Comparison of ENCODE assay signal across 20 cellular contexts in the genomic region with DNA sequence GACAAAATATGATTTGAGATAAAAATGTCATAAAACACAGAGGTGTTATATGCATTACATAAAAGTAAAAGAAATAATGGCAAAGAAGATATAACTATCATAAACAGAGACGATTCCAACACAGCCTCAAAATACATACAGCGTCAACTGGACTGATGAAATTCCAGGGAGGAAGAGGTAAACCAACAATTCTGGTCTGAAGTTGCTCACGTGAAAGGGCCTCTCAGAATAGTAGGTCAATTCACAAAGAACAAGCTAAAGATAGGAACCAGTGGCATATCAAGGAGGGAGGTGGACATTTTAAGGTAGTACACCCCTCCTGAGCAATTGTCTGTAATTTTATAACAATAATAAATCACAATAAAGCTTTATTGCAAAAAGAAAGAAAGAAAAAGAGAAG. TPM values are rescaled to one million over a fixed set of nuclear protein-coding genes. Genes with fewer than 3 reads are reported as not detected.
DNase-seq lines count a peak whose midpoint lies in the region; ATAC-seq, FAIRE-seq and TF ChIP-seq lines count a peak whose summit lies in the region.
"Had no signal": no experiment of that assay in that cellular context is flagged by ENCODE, and none has a peak within 500 bp of the region (broad histone marks: within the 10 kb centered on the region; RNA-seq: fewer than 3 reads in every experiment).

No MANE protein-coding gene starts in this region.

- TF ChIP-seq CTCF in H9 (conservative IDR thresholded peaks at IDR 0.05): no peak
- TF ChIP-seq CTCF in Loucy (conservative IDR thresholded peaks at IDR 0.05; ENCODE audit: low read length): no peak
- TF ChIP-seq CTCF in H1 (IDR thresholded peaks at IDR 0.05; ENCODE audit: control extremely low read depth in 1 of 3, insufficient read depth in 1 of 3, low read depth in 1 of 3, low read length in 3 of 3): no peak
- TF ChIP-seq CTCF in neutrophil (IDR thresholded peaks at IDR 0.05): no peak

- H3T11ph ChIP-seq in H9 (ENCODE audit: low read length): no peak overlapping the region

- H3K4me2 ChIP-seq in H9 (ENCODE audit: insufficient read depth, insufficient read length, low read length) (no peak overlapping the region), Loucy (ENCODE audit: low read depth, low read length, poor library complexity, severe bottlenecking) (no peak overlapping the region), H1 (ENCODE audit: insufficient read depth in 1 of 2, low read depth in 2 of 2, low read length in 2 of 2) (peak overlapping the region in 1 of 2 experiments; percentile 27; a peak in 2 of 4 replicates)
- H3K4me2 ChIP-seq: A549 had no signal

- no peaks in the 10 kb centered on the region for H3K36me3 ChIP-seq in Loucy (ENCODE audit: insufficient read depth, low read length)
- no peaks in the 10 kb centered on the region for H3K36me3 ChIP-seq in H1 (ENCODE audit: control insufficient read depth in 2 of 4, insufficient read depth in 4 of 4, low read length in 3 of 4)
- H3K36me3 ChIP-seq in neutrophil: peaks cover 41% of the 10 kb centered on the region
- H3K36me3 ChIP-seq: BE2C had no signal

- H3K18ac ChIP-seq in H9 (ENCODE audit: insufficient read length, low read depth, low read length) (no peak overlapping the region), H1 (ENCODE audit: extremely low read depth, low read length) (peak overlapping the region; percentile 48; the same call in 1 of the 2 replicates)

- no peak for FAIRE-seq in H1 (lab: Jason Lieb, UNC)
- FAIRE-seq: A549, GM12878, GM18507, HepG2 had no signal

- H3K4me3 ChIP-seq in Loucy (ENCODE audit: low read length, poor library complexity, severe bottlenecking) (no peak overlapping the region), H1 (ENCODE audit: extremely low read depth in 1 of 4, insufficient read depth in 2 of 4, low read depth in 3 of 4, low read length in 4 of 4) (0 out of 8 replicates have a peak overlapping the region, but pooled peaks of 1 of the 4 experiments have one; percentile 14), neutrophil (ENCODE audit: low read depth in 1 of 2, low read length in 1 of 2) (no peak overlapping the region)
- H3K4me3 ChIP-seq: A549, GM12878 had no signal

- no peaks in the 10 kb centered on the region for H3F3A ChIP-seq in Loucy (ENCODE audit: low read depth)

- TF ChIP-seq POLR2A in H1 (IDR thresholded peaks at IDR 0.05; ENCODE audit: control extremely low read depth in 1 of 2, low read depth in 2 of 2, low read length in 2 of 2): no peak

- no peak overlapping the region for H2BK5ac ChIP-seq in H9 (ENCODE audit: insufficient read length, low read length)
- H2BK5ac ChIP-seq in H1 (ENCODE audit: low read depth, low read length): no peak overlapping the region

- CTCF ChIA-PET in H1 (lab: Charles Lee; ENCODE audit: partially characterized antibody): interaction anchor here (0.6 to 1.8 kb wide), 2 partner anchors 55 to 229 kb away, joined by 3 to 4 read pairs; no protein-coding TSS in a partner anchor
- CTCF ChIA-PET in activated CD4-positive, alpha-beta memory T cell treated with anti-CD3 and anti-CD28 coated beads, Interleukin-2, amount 10 ng/mL, durations not matched to agents 7 days and 5 days (lab: Charles Lee): interaction anchor here (1.2 kb wide), 1 partner anchor 134 kb away, joined by 3 read pairs; no protein-coding TSS in a partner anchor

- TF ChIP-seq EP300 in H1 (IDR thresholded peaks at IDR 0.05; ENCODE audit: borderline replicate concordance in 1 of 2, low read depth in 2 of 2, low read length in 2 of 2): no peak

- no peaks in the 10 kb centered on the region for H3K79me2 ChIP-seq in H9 (ENCODE audit: insufficient read depth, low read length)
- H3K79me2 ChIP-seq in Loucy (ENCODE audit: insufficient read depth, low read length): no peaks in the 10 kb centered on the region
- H3K79me2 ChIP-seq in H1 (ENCODE audit: control insufficient read depth in 1 of 2, insufficient read depth in 2 of 2, low read length in 2 of 2): no peaks in the 10 kb centered on the region

- H2AFZ ChIP-seq in H9 (ENCODE audit: low read length) (no peak overlapping the region), Loucy (ENCODE audit: low read length) (peak overlapping the region; percentile 33; the same call in 1 of the 2 replicates), H1 (ENCODE audit: low read length) (no peak overlapping the region)

- no peaks in the 10 kb centered on the region for H3K36me3 Mint-ChIP-seq in H9 (ENCODE audit: insufficient read depth in 1 of 3, low read depth in 3 of 3)
- no peaks in the 10 kb centered on the region for H3K36me3 Mint-ChIP-seq in activated CD4-positive, alpha-beta memory T cell treated with anti-CD3 and anti-CD28 coated beads, Interleukin-2, amount 10 ng/mL, durations not matched to agents 7 days and 5 days (ENCODE audit: low read depth)
- H3K36me3 Mint-ChIP-seq: CD4-positive, alpha-beta memory T cell had no signal

- H2AK5ac ChIP-seq in H9 (ENCODE audit: insufficient read length, low read length): no peak overlapping the region
- no peak overlapping the region for H2AK5ac ChIP-seq in H1 (ENCODE audit: low read depth, low read length)

- peak overlapping the region in 2 of 3 experiments; percentile 88 to 92; a peak in 4 of 7 replicates for H3K27ac Mint-ChIP-seq in H9
- H3K27ac Mint-ChIP-seq in activated CD4-positive, alpha-beta memory T cell treated with anti-CD3 and anti-CD28 coated beads, Interleukin-2, amount 10 ng/mL, durations not matched to agents 7 days and 5 days: no peak overlapping the region
- H3K27ac Mint-ChIP-seq: CD4-positive, alpha-beta memory T cell had no signal

- H3K4me3 Mint-ChIP-seq in H9: 0 out of 5 replicates have a peak overlapping the region, but pooled peaks of 1 of the 2 experiments have one; percentile 36
- no peak overlapping the region for H3K4me3 Mint-ChIP-seq in activated CD4-positive, alpha-beta memory T cell treated with anti-CD3 and anti-CD28 coated beads, Interleukin-2, amount 10 ng/mL, durations not matched to agents 7 days and 5 days
- H3K4me3 Mint-ChIP-seq: CD4-positive, alpha-beta memory T cell had no signal

- H3K27ac ChIP-seq in H9 (ENCODE audit: insufficient read length, low read depth, low read length): no peak overlapping the region
- no peak overlapping the region for H3K27ac ChIP-seq in H1 (ENCODE audit: low read depth, low read length)
- peak overlapping the region; percentile 19 for H3K27ac ChIP-seq in neutrophil
- H3K27ac ChIP-seq: A549, C4-2B had no signal

- no peaks in the 10 kb centered on the region for H3K9me2 ChIP-seq in Loucy (replicated peaks; ENCODE audit: low read depth, low read length)

- no peaks in the 10 kb centered on the region; the same call in 1 of the 2 replicates for H3K27me3 Mint-ChIP-seq in H9 (ENCODE audit: low read depth)
- H3K27me3 Mint-ChIP-seq in activated CD4-positive, alpha-beta memory T cell treated with anti-CD3 and anti-CD28 coated beads, Interleukin-2, amount 10 ng/mL, durations not matched to agents 7 days and 5 days: peaks cover 25% of the 10 kb centered on the region

- H3K56ac ChIP-seq in H9 (ENCODE audit: insufficient read length, low read depth, low read length) (no peak overlapping the region), H1 (replicated peaks; ENCODE audit: insufficient read length, low read depth, low read length) (no peak overlapping the region)

- H3K79me1 ChIP-seq in H9 (ENCODE audit: insufficient read depth, low read depth, low read length, poor library complexity, severe bottlenecking) (no peaks in the 10 kb centered on the region), H1 (ENCODE audit: low read depth, low read length) (no peaks in the 10 kb centered on the region)

- H4K91ac ChIP-seq in H9 (ENCODE audit: insufficient read length, low read depth, low read length) (no peak overlapping the region), H1 (replicated peaks; ENCODE audit: insufficient read length, low read length) (no peak overlapping the region)

- H2BK120ac ChIP-seq in H9 (ENCODE audit: low read depth, low read length, poor library complexity, severe bottlenecking) (no peak overlapping the region), H1 (replicated peaks; ENCODE audit: low read depth, low read length) (peak overlapping the region; percentile 16)

- H3K9ac ChIP-seq in H9 (ENCODE audit: extremely low read depth, insufficient read length, low read length) (no peak overlapping the region), Loucy (ENCODE audit: low read depth, low read length, poor library complexity, severe bottlenecking) (no peak overlapping the region), H1 (replicated peaks in 1 of 4; ENCODE audit: extremely low read depth in 1 of 4, low read depth in 3 of 4, low read length in 3 of 4) (no peak overlapping the region; a peak in 1 of 7 replicates)

- ATAC-seq in HG02763 (IDR thresholded peaks at IDR 0.05; ENCODE audit: unreplicated experiment): no peak
- ATAC-seq: A549, GM12878, HCT116, HepG2 had no signal

- H3K4me1 ChIP-seq in H9 (ENCODE audit: insufficient read depth, low read length) (peaks cover 7% of the 10 kb centered on the region; the same call in 1 of the 2 replicates), Loucy (ENCODE audit: insufficient read depth, low read length, poor library complexity, severe bottlenecking) (no peaks in the 10 kb centered on the region), H1 (replicated peaks in 1 of 4; ENCODE audit: control insufficient read depth in 3 of 4, insufficient read depth in 4 of 4, low read length in 3 of 4) (0 out of 7 replicates have a peak, but pooled peaks cover 0 to 2% (median 0%) of the 10 kb centered on the region in 4 experiments), neutrophil (ENCODE audit: control insufficient read depth in 1 of 2, insufficient read depth in 1 of 2, low read depth in 1 of 2, low read length in 1 of 2) (peaks cover 0 to 9% of the 10 kb centered on the region in 2 experiments)
- H3K4me1 ChIP-seq: A549, BE2C had no signal

- no peak for TF ChIP-seq RAD21 in H1 (IDR thresholded peaks at IDR 0.05 in 1 of 2, conservative IDR thresholded peaks at IDR 0.05 in 1 of 2; ENCODE audit: low read depth in 2 of 2, low read length in 2 of 2)

- H4K8ac ChIP-seq in H9 (replicated peaks; ENCODE audit: insufficient read length, low read depth, low read length) (no peak overlapping the region), H1 (ENCODE audit: extremely low read depth, insufficient read depth, low read length) (no peak overlapping the region)

- no peaks in the 10 kb centered on the region for H3K23me2 ChIP-seq in H9 (ENCODE audit: insufficient read length, low read depth, low read length, poor library complexity, severe bottlenecking)
- H3K23me2 ChIP-seq in H1 (ENCODE audit: low read depth, low read length): no peaks in the 10 kb centered on the region

- DNase-seq in H9 (no peak), H1 (ENCODE audit: low read depth in 1 of 2, low spot score in 2 of 2) (no peak), SIG-M5 treated with dmso at 0.1 percent for 504 hours (lab: John Stamatoyannopoulos, UW; ENCODE audit: unreplicated experiment) (no peak)
- no peak for DNase-seq in activated CD4-positive, alpha-beta memory T cell treated with anti-CD3 and anti-CD28 coated beads, Interleukin-2, amount 10 ng/mL, durations not matched to agents 7 days and 5 days
- DNase-seq: BE2C; CD4-positive, alpha-beta memory T cell; DMS79 had no signal

- H3K9me3 Mint-ChIP-seq in H9: no peaks in the 10 kb centered on the region
- H3K9me3 Mint-ChIP-seq in activated CD4-positive, alpha-beta memory T cell treated with anti-CD3 and anti-CD28 coated beads, Interleukin-2, amount 10 ng/mL, durations not matched to agents 7 days and 5 days: no peaks in the 10 kb centered on the region
- H3K9me3 Mint-ChIP-seq: CD4-positive, alpha-beta memory T cell had no signal

- no peak overlapping the region for H2BK12ac ChIP-seq in H9 (ENCODE audit: insufficient read length, low read depth, low read length)
- no peak overlapping the region for H2BK12ac ChIP-seq in H1 (ENCODE audit: low read depth, low read length)

- peaks cover 13 to 18% of the 10 kb centered on the region in 2 experiments for H3K4me1 Mint-ChIP-seq in H9
- H3K4me1 Mint-ChIP-seq in activated CD4-positive, alpha-beta memory T cell treated with anti-CD3 and anti-CD28 coated beads, Interleukin-2, amount 10 ng/mL, durations not matched to agents 7 days and 5 days: no peaks in the 10 kb centered on the region
- H3K4me1 Mint-ChIP-seq: CD4-positive, alpha-beta memory T cell had no signal

- H4K20me1 ChIP-seq in H9 (ENCODE audit: control insufficient read depth, insufficient read depth, insufficient read length) (no peaks in the 10 kb centered on the region), Loucy (ENCODE audit: insufficient read depth, low read length, poor library complexity, severe bottlenecking) (no peaks in the 10 kb centered on the region), H1 (replicated peaks in 1 of 2; ENCODE audit: control insufficient read depth in 1 of 2, insufficient read depth in 2 of 2, low read length in 2 of 2) (no peaks in the 10 kb centered on the region)

- no peaks in the 10 kb centered on the region for H3K9me3 ChIP-seq in H9 (ENCODE audit: control insufficient read depth, low read depth, low read length)
- no peaks in the 10 kb centered on the region for H3K9me3 ChIP-seq in Loucy (ENCODE audit: insufficient read depth, low read depth, low read length)
- no peaks in the 10 kb centered on the region for H3K9me3 ChIP-seq in H1 (ENCODE audit: insufficient read depth in 2 of 2, low read depth in 1 of 2, low read length in 1 of 2)
- no peaks in the 10 kb centered on the region for H3K9me3 ChIP-seq in neutrophil
- H3K9me3 ChIP-seq: A549, BE2C had no signal

- H3K4ac ChIP-seq in H9 (ENCODE audit: low read depth, low read length) (no peak overlapping the region), H1 (replicated peaks; ENCODE audit: insufficient read length, low read depth, low read length) (peak overlapping the region; percentile 4)

- H3K27me3 ChIP-seq in H9 (ENCODE audit: insufficient read depth, low read length) (no peaks in the 10 kb centered on the region), Loucy (ENCODE audit: insufficient read depth, low read length, poor library complexity, severe bottlenecking) (no peaks in the 10 kb centered on the region), H1 (replicated peaks in 1 of 4; ENCODE audit: control insufficient read depth in 3 of 4, extremely low read depth in 1 of 4, insufficient read depth in 3 of 4, low read length in 3 of 4) (no peaks in the 10 kb centered on the region), neutrophil (no peaks in the 10 kb centered on the region)
- H3K27me3 ChIP-seq: BE2C had no signal

- no peak overlapping the region for H3K14ac ChIP-seq in H9 (ENCODE audit: insufficient read depth, low read length)
- H3K14ac ChIP-seq in H1 (ENCODE audit: insufficient read length): no peak overlapping the region

- no peak overlapping the region for H4K5ac ChIP-seq in H9 (ENCODE audit: insufficient read length, low read depth, low read length)
- no peak overlapping the region for H4K5ac ChIP-seq in H1 (ENCODE audit: insufficient read length, low read depth, low read length)

- POLR2A ChIA-PET in H1 (lab: Charles Lee; ENCODE audit: partially characterized antibody): interaction anchor here (1.1 kb wide), 1 partner anchor 9 kb away, joined by 3 read pairs; no protein-coding TSS in a partner anchor
- POLR2A ChIA-PET in activated CD4-positive, alpha-beta memory T cell treated with anti-CD3 and anti-CD28 coated beads, Interleukin-2, amount 10 ng/mL, durations not matched to agents 7 days and 5 days (lab: Charles Lee): no interaction called here

- H2BK20ac ChIP-seq in H9 (ENCODE audit: low read depth, low read length, poor library complexity, severe bottlenecking) (no peak overlapping the region), H1 (ENCODE audit: low read length) (no peak overlapping the region)

- H2BK15ac ChIP-seq in H9 (ENCODE audit: low read depth, low read length) (no peak overlapping the region), H1 (ENCODE audit: low read length) (no peak overlapping the region)

- H3K23ac ChIP-seq in H9 (ENCODE audit: insufficient read length, low read depth, low read length) (no peak overlapping the region), H1 (ENCODE audit: insufficient read length) (no peak overlapping the region)

- WGBS in H9 (ENCODE audit: extremely low coverage, insufficient read length, low lambda C conversion rate): no CpG with 5 or more reads among the region's 3 CpGs
- WGBS in H1 (ENCODE audit: extremely low coverage in 1 of 2, insufficient coverage in 1 of 2, insufficient read length in 1 of 2, insufficient replicate concordance in 2 of 2, low coverage in 1 of 2, low lambda C conversion rate in 2 of 2, missing lambda C conversion rate in 1 of 2), 2 experiments: 67% methylated on average over 3 of the region's 3 CpGs; no CpG with 5 or more reads in 1 of the 2 experiments

RNA-seq across cellular contexts. Expression of gene SLC2A5, which starts 18.6 kb away (rescaled TPM):
- total RNA-seq in H9 (2021): not detected in 2 replicates
- not detected in 2 replicates for total RNA-seq in H1 (2021; fragmentation: NEBNext Ultra II Directional; extraction: Animal tissue kit (Norgen Biotek cat#: 25700))
- 0.12 and 0.14 TPM in 2 replicates for polyA plus RNA-seq in H1 (2011; rRNA removed)
- 0.12 TPM for polyA plus RNA-seq in H1 (2011; cell fraction: cytosol; rRNA removed)
- polyA plus RNA-seq in H1 (2011; cell fraction: nucleus; rRNA removed): 0.27 TPM
- 0.06 to 0.08 TPM (median 0.08 TPM) in 3 of 4 replicates, not detected in the other for polyA plus RNA-seq in H1 (2012, experiment 1 of 2)
- not detected for polyA plus RNA-seq in H1 (2012, experiment 2 of 2)
- polyA plus RNA-seq in H1 (2013, experiment 1 of 2): 0.06 TPM
- 0.04 TPM for polyA plus RNA-seq in H1 (2013, experiment 2 of 2)
- polyA minus RNA-seq in H1 (2011; rRNA and poly(A)+ RNA removed): 0.03 and 0.07 TPM in 2 replicates
- not detected for polyA minus RNA-seq in H1 (2011; cell fraction: cytosol; rRNA and poly(A)+ RNA removed)
- polyA minus RNA-seq in H1 (2011; cell fraction: nucleus; rRNA and poly(A)+ RNA removed): 0.10 TPM
- under 1 TPM in 1 of 2 experiments, not detected in 1; 0.25 TPM for total RNA-seq in activated CD4-positive, alpha-beta memory T cell treated with anti-CD3 and anti-CD28 coated beads, Interleukin-2, amount 10 ng/mL, durations not matched to agents 7 days and 5 days
- total RNA-seq: HT1080 had no signal
- polyA plus RNA-seq: CD4-positive, alpha-beta memory T cell had no signal

RNA-seq across cellular contexts. Expression of gene SLC2A7, which starts 24.6 kb away (rescaled TPM):
- total RNA-seq in H9 (2021): not detected in 2 replicates
- total RNA-seq in H1 (2021; fragmentation: NEBNext Ultra II Directional; extraction: Animal tissue kit (Norgen Biotek cat#: 25700)): not detected in 2 replicates
- not detected in 2 replicates for polyA plus RNA-seq in H1 (2011; rRNA removed)
- not detected for polyA plus RNA-seq in H1 (2011; cell fraction: cytosol; rRNA removed)
- not detected for polyA plus RNA-seq in H1 (2011; cell fraction: nucleus; rRNA removed)
- polyA plus RNA-seq in H1 (2012, experiment 1 of 2): not detected in 4 replicates
- not detected for polyA plus RNA-seq in H1 (2012, experiment 2 of 2)
- not detected for polyA plus RNA-seq in H1 (2013, experiment 1 of 2)
- polyA plus RNA-seq in H1 (2013, experiment 2 of 2): not detected
- not detected in 2 replicates for polyA minus RNA-seq in H1 (2011; rRNA and poly(A)+ RNA removed)
- not detected for polyA minus RNA-seq in H1 (2011; cell fraction: cytosol; rRNA and poly(A)+ RNA removed)
- not detected for polyA minus RNA-seq in H1 (2011; cell fraction: nucleus; rRNA and poly(A)+ RNA removed)
- total RNA-seq in activated CD4-positive, alpha-beta memory T cell treated with anti-CD3 and anti-CD28 coated beads, Interleukin-2, amount 10 ng/mL, durations not matched to agents 7 days and 5 days: not detected
- total RNA-seq: CD4-positive, alpha-beta memory T cell; G401; GM12878; H4; HepG2; HT1080 had no signal
- polyA plus RNA-seq: A549; AG04450; CD4-positive, alpha-beta memory T cell; GM12878; HepG2 had no signal
